8 cellular contexts compared by ENCODE assay signal in genomic region chr18:48934400-48934707, GRCh38. TPM values are rescaled to one million over a fixed set of nuclear protein-coding genes. Genes with fewer than 3 reads are reported as not detected.
A peak's percentile ranks its signal among the peaks of the same experiment; 100 is the strongest.
DNase-seq lines count a peak whose midpoint lies in the region; ATAC-seq and TF ChIP-seq lines count a peak whose summit lies in the region.

No MANE protein-coding gene starts in this region.

- H3K27ac Mint-ChIP-seq in activated naive CD4-positive, alpha-beta T cell treated with anti-CD3 and anti-CD28 coated beads for 36 hours = peak overlapping the region; percentile 95
- peak overlapping the region; percentile 75 for H3K27ac Mint-ChIP-seq in activated naive CD8-positive, alpha-beta T cell

- H3K4me3 ChIP-seq in right lobe of liver (no peak overlapping the region), upper lobe of left lung (peak overlapping the region in 2 of 4 donors; percentile 13 to 29)

- WGBS in right lobe of liver (ENCODE audit: insufficient coverage, low coverage, low lambda C conversion rate, missing lambda C conversion rate) = 51% methylated on average over 4 of the region's 4 CpGs
- 8 to 28% methylated on average over 4 of the region's 4 CpGs for whole genome bisulfite sequencing in upper lobe of left lung, 2 donors

- H3K27ac ChIP-seq in right lobe of liver (peak overlapping the region; percentile 43 to 61 (median 60)), upper lobe of left lung (peak overlapping the region; percentile 75 to 90 (median 84))

- intact Hi-C loops in activated naive CD4-positive, alpha-beta T cell treated with anti-CD3 and anti-CD28 coated beads for 36 hours (cut with micrococcal nuclease) = loop anchor here (10.0 kb wide), 2 partner anchors 1000 to 1350 kb away; partner anchors contain the start of genes CXXC1, MBD1 and SMAD2
- intact Hi-C loops in right lobe of liver (cut with DNase I) = loop anchor here in 1 of 2 donors (10.0 kb wide), 1 partner anchor 150 kb away; no protein-coding TSS in a partner anchor

- H3K27me3 Mint-ChIP-seq in activated naive CD4-positive, alpha-beta T cell treated with anti-CD3 and anti-CD28 coated beads for 36 hours (ENCODE audit: low read depth) = no peaks in the 10 kb centered on the region
- H3K27me3 Mint-ChIP-seq in activated naive CD8-positive, alpha-beta T cell = no peaks in the 10 kb centered on the region

- H3K4me1 ChIP-seq in right lobe of liver (peaks cover 0 to 78% (median 31%) of the 10 kb centered on the region in 4 donors), upper lobe of left lung (peaks cover 100% of the 10 kb centered on the region in 4 donors)

- TF ChIP-seq POLR2A in right lobe of liver (IDR thresholded peaks at IDR 0.05) (no peak), upper lobe of left lung (IDR thresholded peaks at IDR 0.05) (no peak)

- no peaks in the 10 kb centered on the region for H3K36me3 Mint-ChIP-seq in activated naive CD4-positive, alpha-beta T cell treated with anti-CD3 and anti-CD28 coated beads for 36 hours (ENCODE audit: low read depth)
- H3K36me3 Mint-ChIP-seq in activated naive CD8-positive, alpha-beta T cell = peaks cover 3% of the 10 kb centered on the region

- H3K9me3 ChIP-seq in right lobe of liver (no peaks in the 10 kb centered on the region), upper lobe of left lung (no peaks in the 10 kb centered on the region)

- TF ChIP-seq EP300 in upper lobe of left lung (IDR thresholded peaks at IDR 0.05) = no peak

- TF ChIP-seq CTCF in right lobe of liver (IDR thresholded peaks at IDR 0.05) = no peak
- no peak for TF ChIP-seq CTCF in upper lobe of left lung (IDR thresholded peaks at IDR 0.05)

- no peak for ATAC-seq in right lobe of liver
- ATAC-seq in upper lobe of left lung (ENCODE audit: low FRiP score in 2 of 2) = peak in 1 of 2 donors; percentile 40
- ATAC-seq in GM21717 (IDR thresholded peaks at IDR 0.05; ENCODE audit: unreplicated experiment) = no peak
- no peak for ATAC-seq in GM19395 (IDR thresholded peaks at IDR 0.05; ENCODE audit: unreplicated experiment)

- peaks cover 0 to 6% (median 0%) of the 10 kb centered on the region in 4 donors for H3K36me3 ChIP-seq in right lobe of liver
- H3K36me3 ChIP-seq in upper lobe of left lung = peaks cover 0 to 11% (median 1%) of the 10 kb centered on the region in 4 donors

- CTCF ChIA-PET in activated naive CD4-positive, alpha-beta T cell treated with anti-CD3 and anti-CD28 coated beads for 36 hours (lab: Charles Lee) = no interaction called here

- DNase-seq in activated naive CD4-positive, alpha-beta T cell treated with anti-CD3 and anti-CD28 coated beads for 36 hours = no peak
- DNase-seq in activated naive CD4-positive, alpha-beta T cell (lab: John Stamatoyannopoulos, UW) = no peak
- DNase-seq in right lobe of liver (no peak), upper lobe of left lung (no peak), NCI-H1105 treated with DMSO at 0.1 percent for 48 hours (lab: John Stamatoyannopoulos, UW) (no peak)

- H3K4me3 Mint-ChIP-seq in activated naive CD4-positive, alpha-beta T cell treated with anti-CD3 and anti-CD28 coated beads for 36 hours = peak overlapping the region; percentile 48
- H3K4me3 Mint-ChIP-seq in activated naive CD8-positive, alpha-beta T cell = peak overlapping the region; percentile 27

- no peaks in the 10 kb centered on the region for H3K9me3 Mint-ChIP-seq in activated naive CD4-positive, alpha-beta T cell treated with anti-CD3 and anti-CD28 coated beads for 36 hours
- H3K9me3 Mint-ChIP-seq in activated naive CD8-positive, alpha-beta T cell (ENCODE audit: low read depth) = no peaks in the 10 kb centered on the region

- H3K4me1 Mint-ChIP-seq in activated naive CD4-positive, alpha-beta T cell treated with anti-CD3 and anti-CD28 coated beads for 36 hours (ENCODE audit: low read depth) = peaks cover 82% of the 10 kb centered on the region
- H3K4me1 Mint-ChIP-seq in activated naive CD8-positive, alpha-beta T cell (ENCODE audit: low read depth) = peaks cover 85% of the 10 kb centered on the region

- no peaks in the 10 kb centered on the region for H3K27me3 ChIP-seq in right lobe of liver
- no peaks in the 10 kb centered on the region for H3K27me3 ChIP-seq in upper lobe of left lung

RNA-seq across cellular contexts. Expression of gene SMAD7, which starts 16.4 kb away (rescaled TPM):
- 1 to 10 TPM; 5.9 to 7.0 TPM for total RNA-seq in activated naive CD4-positive, alpha-beta T cell treated with anti-CD3 and anti-CD28 coated beads for 36 hours
- 10 to 100 TPM in 4 of 6 experiments, 1 to 10 TPM in 2; 8.2 to 13.5 (median 11.0) TPM for total RNA-seq in right lobe of liver
- 10 to 100 TPM; 39.6 to 89.0 (median 61.5) TPM for total RNA-seq in upper lobe of left lung
